ENCODE assay signal across 2 cellular contexts in the genomic region with DNA sequence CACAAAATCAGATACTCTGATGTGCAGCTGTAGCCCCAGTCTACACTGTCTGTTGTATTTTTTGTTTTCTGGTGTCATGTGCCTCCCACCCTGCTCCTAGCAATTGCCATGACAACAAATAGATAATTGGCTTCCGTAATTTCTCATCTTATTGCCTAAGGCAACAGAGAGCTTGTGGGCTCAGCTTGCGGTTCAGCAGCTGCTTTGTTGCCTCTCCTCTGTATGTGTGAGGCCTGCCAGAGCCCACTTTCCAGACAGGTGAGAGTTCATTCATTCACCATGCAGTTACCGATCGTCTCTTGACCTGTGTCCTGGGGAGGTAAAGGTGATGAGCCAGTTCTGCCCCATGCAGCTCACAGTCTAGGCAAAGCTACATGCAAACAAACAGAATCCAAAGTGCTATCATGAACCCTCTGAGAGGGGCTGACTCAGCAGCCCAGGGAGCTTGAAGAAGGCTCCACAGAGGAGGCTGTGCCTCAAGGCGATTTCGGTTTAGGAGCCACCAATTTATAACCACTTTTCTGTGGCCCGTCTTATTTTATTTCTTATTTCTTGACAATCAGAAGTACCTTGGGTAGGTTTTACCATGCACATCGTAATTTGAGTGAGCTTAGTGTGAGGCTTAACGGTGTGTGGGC.
TF ChIP-seq lines count a peak whose summit lies in the region.

No MANE protein-coding gene starts in this region.

TF ChIP-seq in HEK293, 187 proteins besides CTCF, POLR2A, EP300 and RAD21 (continued from another document):
- TF ChIP-seq, protein P1, sequence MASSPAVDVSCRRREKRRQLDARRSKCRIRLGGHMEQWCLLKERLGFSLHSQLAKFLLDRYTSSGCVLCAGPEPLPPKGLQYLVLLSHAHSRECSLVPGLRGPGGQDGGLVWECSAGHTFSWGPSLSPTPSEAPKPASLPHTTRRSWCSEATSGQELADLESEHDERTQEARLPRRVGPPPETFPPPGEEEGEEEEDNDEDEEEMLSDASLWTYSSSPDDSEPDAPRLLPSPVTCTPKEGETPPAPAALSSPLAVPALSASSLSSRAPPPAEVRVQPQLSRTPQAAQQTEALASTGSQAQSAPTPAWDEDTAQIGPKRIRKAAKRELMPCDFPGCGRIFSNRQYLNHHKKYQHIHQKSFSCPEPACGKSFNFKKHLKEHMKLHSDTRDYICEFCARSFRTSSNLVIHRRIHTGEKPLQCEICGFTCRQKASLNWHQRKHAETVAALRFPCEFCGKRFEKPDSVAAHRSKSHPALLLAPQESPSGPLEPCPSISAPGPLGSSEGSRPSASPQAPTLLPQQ (tag by site-specific recombination; IDR thresholded peaks at IDR 0.05): 0 out of 2 replicates have a peak, but pooled peaks have one; percentile 18
- TF ChIP-seq, protein P2, sequence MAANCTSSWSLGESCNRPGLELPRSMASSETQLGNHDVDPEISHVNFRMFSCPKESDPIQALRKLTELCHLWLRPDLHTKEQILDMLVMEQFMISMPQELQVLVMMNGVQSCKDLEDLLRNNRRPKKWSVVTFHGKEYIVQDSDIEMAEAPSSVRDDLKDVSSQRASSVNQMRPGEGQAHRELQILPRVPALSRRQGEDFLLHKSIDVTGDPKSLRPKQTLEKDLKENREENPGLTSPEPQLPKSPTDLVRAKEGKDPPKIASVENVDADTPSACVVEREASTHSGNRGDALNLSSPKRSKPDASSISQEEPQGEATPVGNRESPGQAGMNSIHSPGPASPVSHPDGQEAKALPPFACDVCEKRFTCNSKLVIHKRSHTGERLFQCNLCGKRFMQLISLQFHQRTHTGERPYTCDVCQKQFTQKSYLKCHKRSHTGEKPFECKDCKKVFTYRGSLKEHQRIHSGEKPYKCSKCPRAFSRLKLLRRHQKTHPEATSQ (tag by site-specific recombination; IDR thresholded peaks at IDR 0.05): no peak
- TF ChIP-seq ZNF114 (tag by site-specific recombination; IDR thresholded peaks at IDR 0.05) (no peak), ZNF514 (tag by site-specific recombination; IDR thresholded peaks at IDR 0.05) (no peak), TRIM28 (IDR thresholded peaks at IDR 0.05; ENCODE audit: borderline replicate concordance, low read length) (0 out of 2 replicates have a peak, but pooled peaks have one; percentile 41), ZNF571 (tag by site-specific recombination; IDR thresholded peaks at IDR 0.05) (no peak)
- TF ChIP-seq, protein P3, sequence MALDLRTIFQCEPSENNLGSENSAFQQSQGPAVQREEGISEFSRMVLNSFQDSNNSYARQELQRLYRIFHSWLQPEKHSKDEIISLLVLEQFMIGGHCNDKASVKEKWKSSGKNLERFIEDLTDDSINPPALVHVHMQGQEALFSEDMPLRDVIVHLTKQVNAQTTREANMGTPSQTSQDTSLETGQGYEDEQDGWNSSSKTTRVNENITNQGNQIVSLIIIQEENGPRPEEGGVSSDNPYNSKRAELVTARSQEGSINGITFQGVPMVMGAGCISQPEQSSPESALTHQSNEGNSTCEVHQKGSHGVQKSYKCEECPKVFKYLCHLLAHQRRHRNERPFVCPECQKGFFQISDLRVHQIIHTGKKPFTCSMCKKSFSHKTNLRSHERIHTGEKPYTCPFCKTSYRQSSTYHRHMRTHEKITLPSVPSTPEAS (tag by site-specific recombination; IDR thresholded peaks at IDR 0.05): no peak

TF ChIP-seq in HepG2, 621 proteins besides CTCF, POLR2A, EP300 and RAD21 (continued from another document):
- TF ChIP-seq, protein P4, sequence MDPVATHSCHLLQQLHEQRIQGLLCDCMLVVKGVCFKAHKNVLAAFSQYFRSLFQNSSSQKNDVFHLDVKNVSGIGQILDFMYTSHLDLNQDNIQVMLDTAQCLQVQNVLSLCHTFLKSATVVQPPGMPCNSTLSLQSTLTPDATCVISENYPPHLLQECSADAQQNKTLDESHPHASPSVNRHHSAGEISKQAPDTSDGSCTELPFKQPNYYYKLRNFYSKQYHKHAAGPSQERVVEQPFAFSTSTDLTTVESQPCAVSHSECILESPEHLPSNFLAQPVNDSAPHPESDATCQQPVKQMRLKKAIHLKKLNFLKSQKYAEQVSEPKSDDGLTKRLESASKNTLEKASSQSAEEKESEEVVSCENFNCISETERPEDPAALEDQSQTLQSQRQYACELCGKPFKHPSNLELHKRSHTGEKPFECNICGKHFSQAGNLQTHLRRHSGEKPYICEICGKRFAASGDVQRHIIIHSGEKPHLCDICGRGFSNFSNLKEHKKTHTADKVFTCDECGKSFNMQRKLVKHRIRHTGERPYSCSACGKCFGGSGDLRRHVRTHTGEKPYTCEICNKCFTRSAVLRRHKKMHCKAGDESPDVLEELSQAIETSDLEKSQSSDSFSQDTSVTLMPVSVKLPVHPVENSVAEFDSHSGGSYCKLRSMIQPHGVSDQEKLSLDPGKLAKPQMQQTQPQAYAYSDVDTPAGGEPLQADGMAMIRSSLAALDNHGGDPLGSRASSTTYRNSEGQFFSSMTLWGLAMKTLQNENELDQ (CRISPR knock-in tag; IDR thresholded peaks at IDR 0.05; ENCODE audit: borderline replicate concordance): no peak
